8 cellular contexts compared by ENCODE assay signal in the genomic region with DNA sequence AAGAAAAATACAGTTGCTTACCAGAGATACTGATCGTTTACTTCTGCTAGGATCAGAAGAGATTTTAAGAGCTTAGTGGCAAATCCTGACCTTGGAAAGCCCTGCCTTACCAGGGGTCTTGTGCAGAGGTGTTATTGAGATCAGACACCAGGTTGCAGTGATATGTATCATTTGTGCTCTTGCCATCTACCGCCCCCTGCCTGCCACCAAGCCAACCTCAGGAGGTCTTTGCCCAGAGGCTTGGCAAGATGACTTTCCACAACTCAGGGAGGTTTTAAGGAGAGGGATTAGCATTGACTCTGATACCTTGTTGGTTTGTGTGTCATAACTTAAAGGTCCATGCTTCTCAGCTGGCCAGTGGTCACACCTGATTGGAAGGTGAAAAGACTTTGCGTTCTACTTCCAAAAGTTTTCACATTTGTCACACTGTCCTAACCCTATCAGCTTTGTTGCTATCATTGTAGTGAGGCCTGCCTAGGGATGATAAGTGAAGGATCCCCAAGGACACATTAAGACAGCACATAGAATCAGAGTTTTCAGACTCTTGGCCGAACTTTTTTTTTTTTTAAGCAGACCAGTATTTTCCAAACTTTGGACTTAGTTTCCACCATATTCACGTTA. TPM values are rescaled to one million over a fixed set of nuclear protein-coding genes. Genes with fewer than 3 reads are reported as not detected.
A peak's percentile ranks its signal among the peaks of the same experiment; 100 is the strongest.
DNase-seq lines count a peak whose midpoint lies in the region; TF ChIP-seq lines count a peak whose summit lies in the region.

No MANE protein-coding gene starts in this region.

- H3K36me3 Mint-ChIP-seq in HFFc6 (ENCODE audit: low read depth) (no peaks in the 10 kb centered on the region), osteocyte (ENCODE audit: unreplicated experiment) (no peaks in the 10 kb centered on the region)

- DNase-seq in HFFc6, result peak; percentile 43
- DNase-seq in NCI-H526 (lab: John Stamatoyannopoulos, UW), result peak; percentile 37 to 76
- peak; percentile 45 for DNase-seq in activated CD8-positive, alpha-beta memory T cell treated with anti-CD3 and anti-CD28 coated beads, Interleukin-2, amount 50 U/mL, for 1 hour (ENCODE audit: extremely low read depth)
- DNase-seq in esophagus squamous epithelium (lab: John Stamatoyannopoulos, UW), result no peak
- DNase-seq in osteocyte (ENCODE audit: extremely low spot score, unreplicated experiment), result no peak
- DNase-seq in NCI-H2171 treated with DMSO at 0.1 percent for 48 hours (lab: John Stamatoyannopoulos, UW), result no peak
- no peak for DNase-seq in HuH-7.5 (ENCODE audit: low spot score)

- H3K4me3 Mint-ChIP-seq in HFFc6 (no peak overlapping the region), osteocyte (ENCODE audit: unreplicated experiment) (no peak overlapping the region)

- H3K27me3 Mint-ChIP-seq in HFFc6 (ENCODE audit: insufficient read depth) (no peaks in the 10 kb centered on the region), osteocyte (ENCODE audit: unreplicated experiment) (no peaks in the 10 kb centered on the region)

- no peaks in the 10 kb centered on the region for H3K9me3 ChIP-seq in esophagus squamous epithelium

- no peak overlapping the region for H3K27ac ChIP-seq in esophagus squamous epithelium

- H3K9me3 Mint-ChIP-seq in HFFc6, result no peaks in the 10 kb centered on the region
- H3K9me3 Mint-ChIP-seq in osteocyte (ENCODE audit: unreplicated experiment), result no peaks in the 10 kb centered on the region

- TF ChIP-seq CTCF in GM12872 (IDR thresholded peaks at IDR 0.05; ENCODE audit: insufficient read depth, low read depth, low read length), result peak; percentile 86
- TF ChIP-seq CTCF in HFFc6 (IDR thresholded peaks at IDR 0.05), result peak; percentile 85
- TF ChIP-seq CTCF in esophagus squamous epithelium (IDR thresholded peaks at IDR 0.05), result peak; percentile 41 to 75 (median 62)
- TF ChIP-seq CTCF in osteocyte (IDR thresholded peaks at IDR 0.05), result peak; percentile 50

- no peak for TF ChIP-seq POLR2A in esophagus squamous epithelium (IDR thresholded peaks at IDR 0.05)

- intact Hi-C loops in esophagus squamous epithelium (cut with DNase I), result loop anchor here (10.0 kb wide), 1 partner anchor 83 kb away; no protein-coding TSS in a partner anchor

- no peaks in the 10 kb centered on the region for H3K36me3 ChIP-seq in esophagus squamous epithelium

- H3K27me3 ChIP-seq in esophagus squamous epithelium, result no peaks in the 10 kb centered on the region

- no peak overlapping the region for H3K4me3 ChIP-seq in esophagus squamous epithelium

- peaks cover 0 to 49% (median 4%) of the 10 kb centered on the region in 3 donors for H3K4me1 ChIP-seq in esophagus squamous epithelium

- 67 to 74% methylated on average over 5 of the region's 5 CpGs for WGBS in esophagus squamous epithelium, 2 donors

- no peak overlapping the region; the same call in none of the 2 replicates for H3K27ac Mint-ChIP-seq in HFFc6
- no peak overlapping the region for H3K27ac Mint-ChIP-seq in osteocyte (ENCODE audit: unreplicated experiment)

- H3K4me1 Mint-ChIP-seq in HFFc6 (ENCODE audit: low read depth) (no peaks in the 10 kb centered on the region; the same call in 1 of the 2 replicates), osteocyte (ENCODE audit: unreplicated experiment) (peaks cover 19% of the 10 kb centered on the region)

RNA-seq across cellular contexts. Expression of a gene that starts 46.2 kb away (rescaled TPM):
- 100 to 1,000 TPM; 104 to 129 (median 113) TPM for total RNA-seq in HFFc6 (2021; fragmentation: NEBNext Ultra II Directional; extraction: Animal tissue kit (Norgen Biotek cat#: 25700))
- total RNA-seq in esophagus squamous epithelium (10 to 100 TPM; 14.2 to 29.2 (median 24.6) TPM), osteocyte (22.6 and 23.8 TPM in 2 replicates)

Comparison
In these comparisons a context has a peak if more than half of its experiments do, and no peak if none do; other contexts are left out.
1. DNase-seq: peak in HFFc6 (single experiment), NCI-H526 (2 of 2) and activated CD8-positive, alpha-beta memory T cell treated with anti-CD3 and anti-CD28 coated beads, Interleukin-2, amount 50 U/mL, for 1 hour (single experiment); none in esophagus squamous epithelium (single experiment), osteocyte (single experiment), NCI-H2171 treated with DMSO at 0.1 percent for 48 hours (single experiment) and HuH-7.5 (single experiment).
2. Peak in every context shown above with its lines, with median percentiles within 50 percentile points of each other: CTCF ChIP-seq.